In the genomic region with DNA sequence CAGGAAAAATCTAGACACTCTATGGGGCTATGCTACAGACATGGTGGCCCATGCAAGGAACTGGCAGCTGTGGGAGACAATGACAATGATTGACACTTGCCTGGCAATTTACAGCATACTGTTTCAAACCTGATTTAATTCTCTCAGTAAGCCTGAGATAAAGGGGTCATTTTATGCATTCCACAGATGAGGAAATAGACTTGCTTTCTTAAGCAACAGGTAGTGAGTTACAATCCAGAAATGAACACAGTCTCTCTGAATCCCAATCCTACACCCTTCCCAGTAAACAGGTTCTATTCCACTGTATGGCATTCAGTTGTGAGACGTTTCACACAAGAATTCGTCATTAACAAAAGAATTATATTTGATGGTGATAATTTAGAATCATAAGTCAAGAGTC, we compare ENCODE assay signal across 22 cellular contexts.
"Had no signal": no experiment of that assay in that cellular context is flagged by ENCODE, and none has a peak within 500 bp of the region (broad histone marks: within the 10 kb centered on the region; RNA-seq: fewer than 3 reads in every experiment).

No MANE protein-coding gene starts in this region.

- H3K9me3 Mint-ChIP-seq: activated naive CD4-positive, alpha-beta T cell treated with anti-CD3 and anti-CD28 coated beads for 36 hours; activated T-cell treated with anti-CD3 and anti-CD28 coated beads, Interleukin-2, amount 50 U/mL, for 4 hours; neural progenitor cell; stimulated activated naive CD8-positive, alpha-beta T cell treated with anti-CD3 and anti-CD28 coated beads, Interleukin-15, amount 100 ng/mL, for 72 hours; T-cell had no signal

- ATAC-seq: activated T-cell treated with anti-CD3 and anti-CD28 coated beads, Interleukin-2, amount 50 U/mL, for 4 hours; gastrocnemius medialis; psoas muscle; right cardiac atrium; stimulated activated naive CD8-positive, alpha-beta T cell treated with anti-CD3 and anti-CD28 coated beads, Interleukin-15, amount 100 ng/mL, for 72 hours; T-cell had no signal

- H3K36me3 Mint-ChIP-seq: neural progenitor cell, T-cell had no signal

- H2AFZ ChIP-seq: neural progenitor cell had no signal

- DNase-seq: activated CD4-positive, alpha-beta T cell treated with anti-CD3 and anti-CD28 coated beads, Interleukin-2, amount 50 U/mL, for 1 hour; activated CD8-positive, alpha-beta memory T cell treated with anti-CD3 and anti-CD28 coated beads, Interleukin-2, amount 50 U/mL, for 4 hours; activated naive CD4-positive, alpha-beta T cell treated with anti-CD3 and anti-CD28 coated beads for 36 hours; activated T-cell treated with anti-CD3 and anti-CD28 coated beads, Interleukin-2, amount 50 U/mL, for 4 hours; gastrocnemius medialis; head of caudate nucleus; kidney glomerular epithelial cell; left ventricle myocardium inferior; mammary epithelial cell; psoas muscle; right cardiac atrium; small intestine; stimulated activated CD4-positive, alpha-beta T cell treated with anti-CD3 and anti-CD28 coated beads, Interleukin-15, amount 100 ng/mL, for 24 hours; stimulated activated CD4-positive, alpha-beta T cell treated with anti-CD3 and anti-CD28 coated beads, Interleukin-4, amount 100 ng/mL, for 1 hour; stimulated activated naive CD8-positive, alpha-beta T cell treated with anti-CD3 and anti-CD28 coated beads, Interleukin-15, amount 100 ng/mL, for 72 hours; T-cell had no signal

- H3K27ac ChIP-seq: ascending aorta, breast epithelium, gastrocnemius medialis, left ventricle myocardium inferior, neural progenitor cell, psoas muscle, suprapubic skin, vagina had no signal

- H3K4me2 ChIP-seq: neural progenitor cell had no signal

- H3K9me3 ChIP-seq: ascending aorta, breast epithelium, gastrocnemius medialis, left ventricle myocardium inferior, psoas muscle, suprapubic skin, vagina had no signal

- H3K4me3 ChIP-seq: ascending aorta, breast epithelium, gastrocnemius medialis, left ventricle myocardium inferior, neural progenitor cell, psoas muscle, suprapubic skin, vagina had no signal

- H3K36me3 ChIP-seq: ascending aorta, breast epithelium, gastrocnemius medialis, left ventricle myocardium inferior, neural progenitor cell, suprapubic skin, vagina had no signal

- H3K27ac Mint-ChIP-seq: activated naive CD4-positive, alpha-beta T cell treated with anti-CD3 and anti-CD28 coated beads for 36 hours; neural progenitor cell; stimulated activated naive CD8-positive, alpha-beta T cell treated with anti-CD3 and anti-CD28 coated beads, Interleukin-15, amount 100 ng/mL, for 72 hours had no signal

- H3K27me3 Mint-ChIP-seq: stimulated activated naive CD8-positive, alpha-beta T cell treated with anti-CD3 and anti-CD28 coated beads, Interleukin-15, amount 100 ng/mL, for 72 hours; T-cell had no signal

- H3K4me3 Mint-ChIP-seq: activated naive CD4-positive, alpha-beta T cell treated with anti-CD3 and anti-CD28 coated beads for 36 hours; activated T-cell treated with anti-CD3 and anti-CD28 coated beads, Interleukin-2, amount 50 U/mL, for 4 hours; neural progenitor cell; stimulated activated naive CD8-positive, alpha-beta T cell treated with anti-CD3 and anti-CD28 coated beads, Interleukin-15, amount 100 ng/mL, for 72 hours had no signal

- H3K4me1 ChIP-seq: breast epithelium, gastrocnemius medialis, neural progenitor cell, psoas muscle, suprapubic skin, vagina had no signal

- H3K27me3 ChIP-seq: ascending aorta, breast epithelium, gastrocnemius medialis, neural progenitor cell, suprapubic skin, vagina had no signal

- H3K9ac ChIP-seq: neural progenitor cell had no signal

- FAIRE-seq: endometrium, small intestine had no signal
